ENCODE assay signal across 21 cellular contexts in the genomic region with DNA sequence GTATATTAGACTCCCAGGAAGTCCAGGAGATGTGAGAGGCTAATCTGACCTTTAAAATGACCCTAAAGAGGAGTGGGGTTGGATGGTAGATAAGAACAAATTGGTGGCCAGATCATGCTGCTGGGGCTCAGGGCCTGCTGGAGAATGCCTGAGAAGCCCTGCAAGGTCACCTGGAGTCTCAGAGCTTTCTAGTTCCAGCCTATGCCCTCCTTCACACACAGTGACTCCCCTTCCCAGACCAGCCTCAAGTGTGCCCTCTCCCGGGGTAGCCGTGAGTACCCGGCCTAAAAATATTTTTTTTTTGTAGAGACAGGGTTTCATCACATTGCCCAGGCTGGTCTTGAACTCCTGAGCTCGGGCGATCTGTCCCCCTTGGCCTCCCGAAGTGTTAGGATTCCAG. TPM values are rescaled to one million over a fixed set of nuclear protein-coding genes. Genes with fewer than 3 reads are reported as not detected.
DNase-seq lines count a peak whose midpoint lies in the region; FAIRE-seq and TF ChIP-seq lines count a peak whose summit lies in the region.
"Had no signal": no experiment of that assay in that cellular context is flagged by ENCODE, and none has a peak within 500 bp of the region (broad histone marks: within the 10 kb centered on the region; RNA-seq: fewer than 3 reads in every experiment).

No MANE protein-coding gene starts in this region.

- H3K27ac ChIP-seq in astrocyte (ENCODE audit: low read depth, low read length) (no peak overlapping the region), mesendoderm (ENCODE audit: low read depth, low read length) (peak overlapping the region; percentile 42), osteoblast (ENCODE audit: low read depth, low read length) (no peak overlapping the region)
- H3K27ac ChIP-seq: BLaER1, breast epithelium had no signal

- CTCF ChIA-PET in Calu3 (lab: Charles Lee) = interaction anchor here (0.9 kb wide), 1 partner anchor 47 kb away, joined by 3 read pairs; no protein-coding TSS in a partner anchor

- H3K27ac Mint-ChIP-seq in Calu3 (ENCODE audit: unreplicated experiment) = no peak overlapping the region
- H3K27ac Mint-ChIP-seq in astrocyte (ENCODE audit: unreplicated experiment) = peak overlapping the region; percentile 53

- H2AFZ ChIP-seq in astrocyte (ENCODE audit: low read depth, low read length) (no peak overlapping the region), osteoblast (ENCODE audit: low read length) (no peak overlapping the region)

- H3K27me3 ChIP-seq in astrocyte (ENCODE audit: insufficient read depth, low read length) (no peaks in the 10 kb centered on the region), mesendoderm (ENCODE audit: insufficient read depth, low read length, poor library complexity) (no peaks in the 10 kb centered on the region), osteoblast (ENCODE audit: insufficient read depth, low read length) (no peaks in the 10 kb centered on the region)
- H3K27me3 ChIP-seq: BLaER1, breast epithelium had no signal

- FAIRE-seq in astrocyte (lab: Jason Lieb, UNC) = no peak
- FAIRE-seq: keratinocyte, urothelium cell line had no signal

- H3K27me3 Mint-ChIP-seq in Calu3 (ENCODE audit: unreplicated experiment) = no peaks in the 10 kb centered on the region
- peaks cover 4% of the 10 kb centered on the region for H3K27me3 Mint-ChIP-seq in astrocyte (ENCODE audit: low read depth, unreplicated experiment)

- peak overlapping the region; percentile 85 for H2BK5ac ChIP-seq in mesendoderm (ENCODE audit: low read length)

- peak overlapping the region; percentile 51 for H4K5ac ChIP-seq in mesendoderm (ENCODE audit: low read length)

- H3K9me3 ChIP-seq in astrocyte (ENCODE audit: insufficient read depth, low read depth, low read length) (no peaks in the 10 kb centered on the region), osteoblast (ENCODE audit: low read depth, low read length) (no peaks in the 10 kb centered on the region)
- H3K9me3 ChIP-seq: BLaER1, breast epithelium had no signal

- no peak overlapping the region for H2BK15ac ChIP-seq in mesendoderm (replicated peaks; ENCODE audit: low read depth)

- H3K36me3 ChIP-seq in astrocyte (ENCODE audit: insufficient read depth, low read length) = no peaks in the 10 kb centered on the region
- no peaks in the 10 kb centered on the region for H3K36me3 ChIP-seq in mesendoderm (ENCODE audit: control insufficient read depth, insufficient read depth, low read length)
- no peaks in the 10 kb centered on the region for H3K36me3 ChIP-seq in osteoblast (ENCODE audit: insufficient read depth, low read length)
- H3K36me3 ChIP-seq: BLaER1, breast epithelium had no signal

- H3K9ac ChIP-seq in astrocyte (ENCODE audit: low read length) (no peak overlapping the region), mesendoderm (ENCODE audit: low read length) (peak overlapping the region; percentile 43)
- H3K9ac ChIP-seq: BLaER1 had no signal

- H3K36me3 Mint-ChIP-seq in Calu3 (ENCODE audit: insufficient read depth, unreplicated experiment) = peaks cover 5% of the 10 kb centered on the region
- peaks cover 1% of the 10 kb centered on the region for H3K36me3 Mint-ChIP-seq in astrocyte (ENCODE audit: low read depth, unreplicated experiment)

- H3K79me2 ChIP-seq in astrocyte (ENCODE audit: insufficient read depth, low read length) (no peaks in the 10 kb centered on the region), mesendoderm (ENCODE audit: control insufficient read depth, insufficient read depth, low read length) (no peaks in the 10 kb centered on the region), osteoblast (ENCODE audit: insufficient read depth, low read length) (no peaks in the 10 kb centered on the region)

- H4K20me1 ChIP-seq in astrocyte (ENCODE audit: insufficient read depth, low read length) (no peaks in the 10 kb centered on the region), osteoblast (ENCODE audit: insufficient read depth, low read length) (no peaks in the 10 kb centered on the region)
- H4K20me1 ChIP-seq: BLaER1 had no signal

- H3K4me2 ChIP-seq in astrocyte (ENCODE audit: low read length) = no peak overlapping the region
- no peak overlapping the region for H3K4me2 ChIP-seq in mesendoderm (ENCODE audit: low read length)
- no peak overlapping the region for H3K4me2 ChIP-seq in osteoblast (ENCODE audit: insufficient read depth, low read length)
- H3K4me2 ChIP-seq: BLaER1 had no signal

- H3K4me3 ChIP-seq in astrocyte (ENCODE audit: insufficient read depth, low read depth, low read length) (no peak overlapping the region), mesendoderm (ENCODE audit: low read length) (no peak overlapping the region), osteoblast (ENCODE audit: insufficient read depth, low read length) (no peak overlapping the region)
- H3K4me3 ChIP-seq: BLaER1, breast epithelium had no signal

- H3K4me1 Mint-ChIP-seq in Calu3 (ENCODE audit: low read depth, unreplicated experiment) (peaks cover 48% of the 10 kb centered on the region), astrocyte (ENCODE audit: low read depth, unreplicated experiment) (peaks cover 17% of the 10 kb centered on the region)

- H3K9me3 Mint-ChIP-seq in Calu3 (ENCODE audit: low read depth, unreplicated experiment) (no peaks in the 10 kb centered on the region), astrocyte (ENCODE audit: unreplicated experiment) (peaks cover 3% of the 10 kb centered on the region)

- H2AK5ac ChIP-seq in mesendoderm (ENCODE audit: low read length) = no peak overlapping the region

- no TSS peak for BruUV-seq in Calu3 (replicated peaks; lab: Mats Ljungman, UMichigan)

- DNase-seq in Calu3 = peak; percentile 41
- DNase-seq in NOMO-1 (lab: John Stamatoyannopoulos, UW; ENCODE audit: unreplicated experiment in 2 of 2) = peak; percentile 10 to 12
- no peak for DNase-seq in astrocyte (ENCODE audit: low read depth)
- DNase-seq in mesendoderm = peak; percentile 64
- no peak for DNase-seq in osteoblast (ENCODE audit: insufficient read length, low spot score, missing footprints)
- DNase-seq in epidermal melanocyte (ENCODE audit: insufficient read length, low spot score) = no peak
- no peak for DNase-seq in DMS153 treated with DMSO at 0.1 percent for 48 hours (lab: John Stamatoyannopoulos, UW; ENCODE audit: unreplicated experiment)
- no peak for DNase-seq in C1 segment of cervical spinal cord (lab: John Stamatoyannopoulos, UW)
- DNase-seq: activated CD4-positive, alpha-beta T cell treated with anti-CD3 and anti-CD28 coated beads, Interleukin-2, amount 50 U/mL, for 1 hour; activated effector memory CD4-positive, alpha-beta T cell treated with anti-CD3 and anti-CD28 coated beads, Interleukin-2, amount 50 U/mL, for 16 hours; foreskin melanocyte; NCI-H1436; NCI-H510A treated with DMSO at 0.1 percent for 48 hours; OCI-M1; SIG-M5; stimulated activated CD8-positive, alpha-beta memory T cell treated with anti-CD3 and anti-CD28 coated beads, Interleukin-4, amount 100 ng/mL, for 48 hours; T-helper 1 cell had no signal

- peak overlapping the region; percentile 20 for H3K18ac ChIP-seq in mesendoderm (ENCODE audit: low read length)

- H3K79me1 ChIP-seq in mesendoderm (ENCODE audit: low read length) = no peaks in the 10 kb centered on the region

- peaks cover 4% of the 10 kb centered on the region for H3K4me1 ChIP-seq in astrocyte (ENCODE audit: insufficient read depth, low read length)
- peaks cover 12% of the 10 kb centered on the region for H3K4me1 ChIP-seq in mesendoderm (ENCODE audit: control insufficient read depth, low read depth, low read length)
- no peaks in the 10 kb centered on the region for H3K4me1 ChIP-seq in osteoblast (ENCODE audit: insufficient read depth, low read length)
- H3K4me1 ChIP-seq: breast epithelium had no signal

- no peak overlapping the region for H3K4me3 Mint-ChIP-seq in Calu3 (ENCODE audit: low read depth, unreplicated experiment)
- H3K4me3 Mint-ChIP-seq in astrocyte (ENCODE audit: unreplicated experiment) = no peak overlapping the region

- no peak overlapping the region for H4K8ac ChIP-seq in mesendoderm (ENCODE audit: low read depth, low read length)

- intact Hi-C loops in Calu3 (cut with micrococcal nuclease; ENCODE audit: unreplicated experiment) = loop anchor here (5.0 kb wide), 1 partner anchor 158 kb away; no protein-coding TSS in a partner anchor

- no peak for TF ChIP-seq CTCF in Calu3 (IDR thresholded peaks at IDR 0.05; ENCODE audit: unreplicated experiment)
- no peak for TF ChIP-seq CTCF in astrocyte (IDR thresholded peaks at IDR 0.05; ENCODE audit: insufficient read depth, low read depth, low read length)
- no peak for TF ChIP-seq CTCF in osteoblast (IDR thresholded peaks at IDR 0.05; ENCODE audit: extremely low read depth, low read depth, low read length)

- H3K56ac ChIP-seq in mesendoderm (ENCODE audit: low read length) = peak overlapping the region; percentile 71

- H2BK120ac ChIP-seq in mesendoderm (ENCODE audit: low read depth, low read length) = no peak overlapping the region

- peak overlapping the region; percentile 22 for H3K4ac ChIP-seq in mesendoderm (ENCODE audit: low read depth, low read length)

- no CpG with 5 or more reads among the region's 6 CpGs for WGBS in mesendoderm (ENCODE audit: extremely low coverage, insufficient coverage, low lambda C conversion rate)

- no peak overlapping the region for H3K23ac ChIP-seq in mesendoderm (ENCODE audit: low read length)

RNA-seq across cellular contexts. Expression of a gene that starts 44.2 kb away (rescaled TPM):
- total RNA-seq in Calu3 (2022) (20.4 and 22.2 TPM in 2 replicates), astrocyte (3.2 and 3.7 TPM in 2 replicates), osteoblast (10.6 and 12.7 TPM in 2 replicates)
- polyA plus RNA-seq in mesendoderm (2013, experiment 1 of 2) = 42.5 TPM
- 41.3 TPM for polyA plus RNA-seq in mesendoderm (2013, experiment 2 of 2)

Comparison
In these comparisons a context has a peak if more than half of its experiments do, and no peak if none do; other contexts are left out.
1. DNase-seq: peak in Calu3 (single experiment), NOMO-1 (2 of 2) and mesendoderm (single experiment); none in astrocyte (single experiment), osteoblast (single experiment), epidermal melanocyte (single experiment), DMS153 treated with DMSO at 0.1 percent for 48 hours (single experiment) and C1 segment of cervical spinal cord (0 of 14).